8 cellular contexts compared by ENCODE assay signal in genomic region chr21:40386301-40386911, GRCh38.
DNase-seq lines count a peak whose midpoint lies in the region; ATAC-seq and TF ChIP-seq lines count a peak whose summit lies in the region.

No MANE protein-coding gene starts in this region.

- DNase-seq in Right ventricle myocardium inferior (ENCODE audit: missing footprints) (peak; percentile 55), cardiac septum (ENCODE audit: low spot score) (no peak), NCI-H82 treated with DMSO at 0.1 percent for 48 hours (lab: John Stamatoyannopoulos, UW; ENCODE audit: unreplicated experiment) (peak; percentile 12), breast epithelium (ENCODE audit: low spot score in 2 of 2) (peak; percentile 50 to 56), left lung (peak; percentile 52 to 87), testis (peak; percentile 77), activated gamma-delta T cell treated with Interleukin-2 at 50 U/mL for 16 hours (no peak)

- H3K27me3 ChIP-seq in breast epithelium (no peaks in the 10 kb centered on the region), left lung (no peaks in the 10 kb centered on the region), testis (no peaks in the 10 kb centered on the region)

- ATAC-seq in Right ventricle myocardium inferior (peak; percentile 71), left lung (peak; percentile 100), GM18519 (IDR thresholded peaks at IDR 0.05; ENCODE audit: low FRiP score, unreplicated experiment) (no peak)

- TF ChIP-seq POLR2A in breast epithelium (IDR thresholded peaks at IDR 0.05) (no peak), testis (IDR thresholded peaks at IDR 0.05) (no peak)

- intact Hi-C loops in Right ventricle myocardium inferior (cut with DNase I) = loop anchor here (1.0 kb wide), 1 partner anchor 242 kb away; no protein-coding TSS in a partner anchor
- intact Hi-C loops in cardiac septum (cut with DNase I) = loop anchor here (5.0 kb wide), 1 partner anchor 244 kb away; no protein-coding TSS in a partner anchor
- intact Hi-C loops in breast epithelium (cut with DNase I; ENCODE audit: low total_unique reads) = no loop called here
- intact Hi-C loops in left lung (cut with DNase I) = no loop called here
- intact Hi-C loops in testis (cut with DNase I; ENCODE audit: low total_unique reads) = no loop called here

- H3K4me3 ChIP-seq in breast epithelium (no peak overlapping the region), left lung (no peak overlapping the region), testis (no peak overlapping the region)

- WGBS in testis, 2 donors = 11 to 12% methylated on average over 23 of the region's 23 CpGs

- no peaks in the 10 kb centered on the region for H3K4me1 ChIP-seq in breast epithelium
- no peaks in the 10 kb centered on the region for H3K4me1 ChIP-seq in left lung
- no peaks in the 10 kb centered on the region for H3K4me1 ChIP-seq in testis

- H3K27ac ChIP-seq in breast epithelium = no peak overlapping the region
- H3K27ac ChIP-seq in left lung = no peak overlapping the region
- H3K27ac ChIP-seq in testis = no peak overlapping the region

- H3K36me3 ChIP-seq in breast epithelium = no peaks in the 10 kb centered on the region
- H3K36me3 ChIP-seq in left lung = no peaks in the 10 kb centered on the region
- H3K36me3 ChIP-seq in testis (ENCODE audit: low read depth, missing control alignments) = no peaks in the 10 kb centered on the region

- peak; percentile 54 to 64 (median 59) for TF ChIP-seq CTCF in breast epithelium (IDR thresholded peaks at IDR 0.05)
- TF ChIP-seq CTCF in left lung (IDR thresholded peaks at IDR 0.05) = peak; percentile 77 to 79
- TF ChIP-seq CTCF in testis (IDR thresholded peaks at IDR 0.05) = peak; percentile 45 to 75 (median 66)

- H3K9me3 ChIP-seq in breast epithelium (no peaks in the 10 kb centered on the region), left lung (no peaks in the 10 kb centered on the region), testis (no peaks in the 10 kb centered on the region)

Comparison
In these comparisons a context has a peak if more than half of its experiments do, and no peak if none do; other contexts are left out.
1. DNase-seq: peak in Right ventricle myocardium inferior (single experiment), NCI-H82 treated with DMSO at 0.1 percent for 48 hours (single experiment), breast epithelium (2 of 2), left lung (2 of 2) and testis (single experiment); none in cardiac septum (single experiment) and activated gamma-delta T cell treated with Interleukin-2 at 50 U/mL for 16 hours (single experiment).
2. intact Hi-C loops: an anchor here in Right ventricle myocardium inferior (1.0 kb wide) and cardiac septum (5.0 kb wide); none called in breast epithelium, left lung and testis.
3. Peak in every context shown above with its lines, with median percentiles within 50 percentile points of each other: CTCF ChIP-seq.